ENCODE assay signal across 2 cellular contexts in genomic region chr14:73424453-73424852, GRCh38.
TF ChIP-seq lines count a peak whose summit lies in the region.

No MANE protein-coding gene starts in this region.

TF ChIP-seq in GM12878, 131 proteins besides CTCF, POLR2A, EP300 and RAD21:
- TF ChIP-seq PAX5 (IDR thresholded peaks at IDR 0.05; ENCODE audit: borderline replicate concordance, low read depth, low read length) (no peak), GABPA (IDR thresholded peaks at IDR 0.05; ENCODE audit: low read depth) (0 out of 2 replicates have a peak, but pooled peaks have one; percentile 22), LARP7 (IDR thresholded peaks at IDR 0.05) (no peak), YY1 (IDR thresholded peaks at IDR 0.05; ENCODE audit: low read depth, low read length) (no peak), CEBPB (IDR thresholded peaks at IDR 0.05; ENCODE audit: borderline replicate concordance in 1 of 2, low read depth in 2 of 2, low read length in 2 of 2) (no peak), SPI1 (IDR thresholded peaks at IDR 0.05; ENCODE audit: borderline replicate concordance, insufficient read depth, low read depth, low read length) (peak; percentile 91), NBN (IDR thresholded peaks at IDR 0.05) (no peak), MAX (IDR thresholded peaks at IDR 0.05; ENCODE audit: low read depth, low read length) (no peak)
- TF ChIP-seq, protein P1, sequence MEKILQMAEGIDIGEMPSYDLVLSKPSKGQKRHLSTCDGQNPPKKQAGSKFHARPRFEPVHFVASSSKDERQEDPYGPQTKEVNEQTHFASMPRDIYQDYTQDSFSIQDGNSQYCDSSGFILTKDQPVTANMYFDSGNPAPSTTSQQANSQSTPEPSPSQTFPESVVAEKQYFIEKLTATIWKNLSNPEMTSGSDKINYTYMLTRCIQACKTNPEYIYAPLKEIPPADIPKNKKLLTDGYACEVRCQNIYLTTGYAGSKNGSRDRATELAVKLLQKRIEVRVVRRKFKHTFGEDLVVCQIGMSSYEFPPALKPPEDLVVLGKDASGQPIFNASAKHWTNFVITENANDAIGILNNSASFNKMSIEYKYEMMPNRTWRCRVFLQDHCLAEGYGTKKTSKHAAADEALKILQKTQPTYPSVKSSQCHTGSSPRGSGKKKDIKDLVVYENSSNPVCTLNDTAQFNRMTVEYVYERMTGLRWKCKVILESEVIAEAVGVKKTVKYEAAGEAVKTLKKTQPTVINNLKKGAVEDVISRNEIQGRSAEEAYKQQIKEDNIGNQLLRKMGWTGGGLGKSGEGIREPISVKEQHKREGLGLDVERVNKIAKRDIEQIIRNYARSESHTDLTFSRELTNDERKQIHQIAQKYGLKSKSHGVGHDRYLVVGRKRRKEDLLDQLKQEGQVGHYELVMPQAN (conservative IDR thresholded peaks at IDR 0.05) = no peak

TF ChIP-seq in SK-N-SH, 30 proteins besides CTCF, POLR2A, EP300 and RAD21:
- TF ChIP-seq GABPA (IDR thresholded peaks at IDR 0.05; ENCODE audit: low read depth) = no peak
- no peak for TF ChIP-seq POLR2AphosphoS5 (IDR thresholded peaks at IDR 0.05; ENCODE audit: low read depth, low read length)
- TF ChIP-seq MAX (IDR thresholded peaks at IDR 0.05; ENCODE audit: low read depth) = no peak
- TF ChIP-seq NRF1 (IDR thresholded peaks at IDR 0.05; ENCODE audit: low read depth, low read length) = no peak
- TF ChIP-seq ELF1 (IDR thresholded peaks at IDR 0.05) = no peak
